ENCODE assay signal across 8 cellular contexts in genomic region chr1:155324041-155324716, GRCh38. TPM values are rescaled to one million over a fixed set of nuclear protein-coding genes. Genes with fewer than 3 reads are reported as not detected.
A peak's percentile ranks its signal among the peaks of the same experiment; 100 is the strongest.
DNase-seq lines count a peak whose midpoint lies in the region; TF ChIP-seq lines count a peak whose summit lies in the region.

No MANE protein-coding gene starts in this region.

- peaks cover 50% of the 10 kb centered on the region for H3K4me1 ChIP-seq in suprapubic skin

- H3K9me3 ChIP-seq in suprapubic skin, result no peaks in the 10 kb centered on the region

- H3K4me3 ChIP-seq in HFF-Myc (replicated peaks; ENCODE audit: low read depth, low read length), result peak overlapping the region; percentile 86
- H3K4me3 ChIP-seq in NB4 (ENCODE audit: low read depth, low read length), result peak overlapping the region; percentile 78
- H3K4me3 ChIP-seq in suprapubic skin, result peak overlapping the region; percentile 79

- peaks cover 27% of the 10 kb centered on the region for H3K36me3 ChIP-seq in suprapubic skin

- no peak for TF ChIP-seq EP300 in suprapubic skin (IDR thresholded peaks at IDR 0.05)

- DNase-seq in GF-D8 (lab: John Stamatoyannopoulos, UW) (peak; percentile 88), HFF-Myc (ENCODE audit: extremely low read depth, low read depth) (peak; percentile 75), NB4 (ENCODE audit: low read depth) (peak; percentile 97), SK-N-DZ (ENCODE audit: low spot score) (peak; percentile 98), germinal center (ENCODE audit: low spot score) (peak; percentile 95), nucleus accumbens (lab: John Stamatoyannopoulos, UW) (peak; percentile 54 to 96 (median 90)), suprapubic skin (ENCODE audit: low spot score in 2 of 2) (peak; percentile 97 to 98)
- DNase-seq in activated naive CD4-positive, alpha-beta T cell treated with anti-CD3 and anti-CD28 coated beads, Interleukin-2, amount 50 U/mL, for 16 hours, result peak; percentile 90

- WGBS in suprapubic skin, result 0% methylated on average over 11 of the region's 44 CpGs

- peak; percentile 24 for TF ChIP-seq POLR2A in NB4 (IDR thresholded peaks at IDR 0.05; ENCODE audit: extremely low read depth, insufficient read length)
- no peak for TF ChIP-seq POLR2A in suprapubic skin (IDR thresholded peaks at IDR 0.05)

- H3K27ac ChIP-seq in suprapubic skin, result peak overlapping the region; percentile 88

- TF ChIP-seq CTCF in HFF-Myc (IDR thresholded peaks at IDR 0.05; ENCODE audit: low read depth, low read length, missing control alignments) (no peak), NB4 (IDR thresholded peaks at IDR 0.05; ENCODE audit: low read depth, low read length) (no peak), suprapubic skin (IDR thresholded peaks at IDR 0.05) (no peak)

- H3K27me3 ChIP-seq in suprapubic skin, result no peaks in the 10 kb centered on the region

RNA-seq across cellular contexts. Expression of gene RUSC1, which starts 3.5 kb away (rescaled TPM):
- polyA plus RNA-seq in SK-N-DZ (2014; cell fraction: cytosol; rRNA removed), result 74.4 and 75.3 TPM in 2 replicates
- 180 and 205 TPM in 2 replicates for polyA plus RNA-seq in SK-N-DZ (2014; cell fraction: nucleus; rRNA removed)
- 10 to 100 TPM; 34.2 to 51.5 (median 42.8) TPM for total RNA-seq in suprapubic skin

RNA-seq across cellular contexts. Expression of gene FDPS, which starts 15.5 kb away (rescaled TPM):
- 505 and 561 TPM in 2 replicates for polyA plus RNA-seq in SK-N-DZ (2014; cell fraction: cytosol; rRNA removed)
- 622 and 644 TPM in 2 replicates for polyA plus RNA-seq in SK-N-DZ (2014; cell fraction: nucleus; rRNA removed)
- 100 to 1,000 TPM; 110 to 194 (median 147) TPM for total RNA-seq in suprapubic skin

RNA-seq across cellular contexts. Expression of gene PKLR, which starts 22.9 kb away (rescaled TPM):
- not detected in 2 replicates for polyA plus RNA-seq in SK-N-DZ (2014; cell fraction: cytosol; rRNA removed)
- polyA plus RNA-seq in SK-N-DZ (2014; cell fraction: nucleus; rRNA removed), result not detected in 2 replicates
- 1 to 10 TPM in 3 of 4 donors, under 1 TPM in 1; 0.24 to 2.5 (median 2.1) TPM for total RNA-seq in suprapubic skin

RNA-seq across cellular contexts. Expression of gene HCN3, which starts 46.9 kb away (rescaled TPM):
- 14.5 and 24.3 TPM in 2 replicates for polyA plus RNA-seq in SK-N-DZ (2014; cell fraction: cytosol; rRNA removed)
- 80.0 and 137 TPM in 2 replicates for polyA plus RNA-seq in SK-N-DZ (2014; cell fraction: nucleus; rRNA removed)
- 10 to 100 TPM in 3 of 4 donors, 1 to 10 TPM in 1; 6.6 to 12.8 (median 10.4) TPM for total RNA-seq in suprapubic skin

RNA-seq across cellular contexts. Expression of gene CLK2, which starts 50.9 kb away (rescaled TPM):
- 33.7 and 34.1 TPM in 2 replicates for polyA plus RNA-seq in SK-N-DZ (2014; cell fraction: cytosol; rRNA removed)
- 287 and 348 TPM in 2 replicates for polyA plus RNA-seq in SK-N-DZ (2014; cell fraction: nucleus; rRNA removed)
- 10 to 100 TPM; 27.6 to 72.3 (median 36.2) TPM for total RNA-seq in suprapubic skin

Comparison
In these comparisons a context has a peak if more than half of its experiments do, and no peak if none do; other contexts are left out.
1. Peak in every context shown above with its lines: DNase-seq, H3K4me3 ChIP-seq and H3K27ac ChIP-seq.